Comparison of ENCODE assay signal across 11 cellular contexts in the genomic region with DNA sequence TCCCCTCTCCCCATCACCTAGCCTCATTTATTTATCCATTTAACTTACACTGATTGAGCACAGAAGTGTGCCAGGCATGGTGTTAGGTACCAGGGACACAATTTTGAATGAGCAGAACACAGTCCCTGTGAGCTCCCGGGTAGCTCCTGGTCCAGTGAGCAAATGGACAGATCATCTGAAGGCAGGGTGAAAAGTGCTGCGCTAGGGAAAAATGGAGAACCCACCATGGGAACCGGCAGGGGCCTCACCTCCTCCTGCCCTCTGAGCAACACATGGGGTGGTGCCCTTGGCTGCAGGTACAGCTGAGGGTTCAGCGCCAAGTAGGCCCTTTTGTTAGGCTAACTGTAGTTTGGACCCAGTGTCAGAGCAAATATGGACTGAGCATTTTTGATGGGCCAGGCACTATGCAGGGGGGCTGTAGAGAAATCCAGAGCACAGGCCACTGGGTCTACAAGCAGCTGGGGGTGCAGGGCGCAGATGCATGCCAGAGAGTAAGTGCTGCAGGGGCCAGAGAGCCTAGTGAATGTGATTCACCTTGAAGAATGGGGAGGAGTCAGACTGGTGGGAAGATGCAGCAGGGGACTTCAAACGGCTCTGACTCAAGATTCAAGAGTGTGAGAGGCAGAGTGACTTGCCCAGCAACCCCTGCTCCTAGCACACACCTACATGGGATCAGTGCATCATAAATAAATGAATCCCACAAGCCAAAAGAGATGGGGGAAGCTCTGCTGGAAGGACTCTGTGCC. TPM values are rescaled to one million over a fixed set of nuclear protein-coding genes. Genes with fewer than 3 reads are reported as not detected.
A peak's percentile ranks its signal among the peaks of the same experiment; 100 is the strongest.
DNase-seq lines count a peak whose midpoint lies in the region; ATAC-seq, FAIRE-seq and TF ChIP-seq lines count a peak whose summit lies in the region.
"Had no signal": no experiment of that assay in that cellular context is flagged by ENCODE, and none has a peak within 500 bp of the region (broad histone marks: within the 10 kb centered on the region; RNA-seq: fewer than 3 reads in every experiment).

No MANE protein-coding gene starts in this region.

- TF ChIP-seq RAD21 in HepG2 (CRISPR knock-in tag; IDR thresholded peaks at IDR 0.05): no peak

- no peaks in the 10 kb centered on the region for H3K36me3 ChIP-seq in right atrium auricular region
- no peaks in the 10 kb centered on the region for H3K36me3 ChIP-seq in HepG2 (replicated peaks in 1 of 2; ENCODE audit: control insufficient read depth in 1 of 2, insufficient read depth in 2 of 2, low read length in 2 of 2)
- no peaks in the 10 kb centered on the region for H3K36me3 ChIP-seq in vagina
- H3K36me3 ChIP-seq: gastrocnemius medialis had no signal

- DNase-seq in cardiac septum (ENCODE audit: low spot score) (peak; percentile 62), right atrium auricular region (ENCODE audit: low spot score) (no peak), astrocyte of the cerebellum (ENCODE audit: low read depth) (peak; percentile 55), HepG2 (ENCODE audit: low spot score) (no peak), vagina (ENCODE audit: extremely low spot score in 2 of 2) (no peak), erythroblast (lab: John Stamatoyannopoulos, UW) (no peak), HuH-7 (ENCODE audit: low spot score) (no peak)
- DNase-seq: NCI-H1092 treated with DMSO at 0.1 percent for 48 hours had no signal

- H3K4me3 ChIP-seq in right atrium auricular region (no peak overlapping the region), astrocyte of the cerebellum (ENCODE audit: low read depth, low read length) (no peak overlapping the region), HepG2 (replicated peaks in 1 of 3; ENCODE audit: insufficient read depth in 1 of 3, low read depth in 2 of 3, low read length in 3 of 3) (no peak overlapping the region), vagina (no peak overlapping the region)
- H3K4me3 ChIP-seq: gastrocnemius medialis had no signal

- no peak for FAIRE-seq in HepG2 (lab: Jason Lieb, UNC)

- H3K4me2 ChIP-seq in HepG2 (ENCODE audit: low read depth, low read length): no peak overlapping the region

- POLR2A ChIA-PET in HepG2 (lab: Yijun Ruan, JAX): no interaction called here

- H3K4me1 ChIP-seq in right atrium auricular region (peaks cover 0 to 47% of the 10 kb centered on the region in 2 donors), HepG2 (ENCODE audit: insufficient read depth, low read length) (peaks cover 29% of the 10 kb centered on the region), vagina (peaks cover 58% of the 10 kb centered on the region)

- H3K9me3 ChIP-seq in right atrium auricular region (no peaks in the 10 kb centered on the region), HepG2 (ENCODE audit: low read length) (no peaks in the 10 kb centered on the region), vagina (no peaks in the 10 kb centered on the region)
- H3K9me3 ChIP-seq: gastrocnemius medialis had no signal

- 31% methylated on average over 4 of the region's 6 CpGs for WGBS in HepG2 (ENCODE audit: low lambda C conversion rate)

- TF ChIP-seq CTCF in right atrium auricular region (IDR thresholded peaks at IDR 0.05): no peak
- TF ChIP-seq CTCF in astrocyte of the cerebellum (IDR thresholded peaks at IDR 0.05; ENCODE audit: low read depth, low read length, missing control alignments): no peak
- TF ChIP-seq CTCF in HepG2 (CRISPR knock-in tag; IDR thresholded peaks at IDR 0.05): no peak
- no peak for TF ChIP-seq CTCF in vagina (IDR thresholded peaks at IDR 0.05)

- no peaks in the 10 kb centered on the region for H3K79me2 ChIP-seq in HepG2 (ENCODE audit: insufficient read depth, low read length)

- H4K20me1 ChIP-seq in HepG2 (ENCODE audit: insufficient read depth, low read length): no peaks in the 10 kb centered on the region

- ATAC-seq in HepG2: peak; percentile 26; the same call in 2 of the 3 replicates
- no peak for ATAC-seq in GM18909 (IDR thresholded peaks at IDR 0.05; ENCODE audit: poor library complexity, unreplicated experiment)
- ATAC-seq: natural killer cell treated with Interleukin-12 subunit alpha and Interleukin-12 subunit beta and Interleukin-15 and Interleukin-18, amount 100 ng/mL, for 72 hours had no signal

- intact Hi-C loops in cardiac septum (cut with DNase I) (no loop called here), HepG2 (cut with micrococcal nuclease; ENCODE audit: unreplicated experiment) (no loop called here), vagina (cut with DNase I) (no loop called here)

- TF ChIP-seq EP300 in HepG2 (IDR thresholded peaks at IDR 0.05; ENCODE audit: low read depth in 2 of 2, low read length in 2 of 2): no peak
- no peak for TF ChIP-seq EP300 in HepG2 (CRISPR knock-in tag; IDR thresholded peaks at IDR 0.05; ENCODE audit: borderline replicate concordance)

- H2AFZ ChIP-seq in HepG2 (ENCODE audit: low read length): no peak overlapping the region

- in situ Hi-C loops in astrocyte of the cerebellum (cut with HindIII; ENCODE audit: low sequenced_read_pairs): no loop called here
- in situ Hi-C loops in HepG2 (cut with HindIII; ENCODE audit: extremely low pct_ligation_motif_present, low pct_unique_long_range_greater_than_20kb): no loop called here

- TF ChIP-seq POLR2A in HepG2 (IDR thresholded peaks at IDR 0.05; ENCODE audit: insufficient read depth in 1 of 2, low read depth in 2 of 2, low read length in 2 of 2) (no peak), vagina (IDR thresholded peaks at IDR 0.05) (no peak), erythroblast (IDR thresholded peaks at IDR 0.05; ENCODE audit: low read length) (no peak)

- BruUV-seq in HepG2 (replicated peaks; lab: Mats Ljungman, UMichigan): no TSS peak

- no peak overlapping the region for H3K9ac ChIP-seq in HepG2 (ENCODE audit: insufficient read depth, low read depth, low read length)

- CTCF ChIA-PET in HepG2 (lab: Yijun Ruan, JAX; ENCODE audit: low intra/inter-chr PET ratio, low total read pairs): no interaction called here

- H3K27ac ChIP-seq in right atrium auricular region: peak overlapping the region in 1 of 2 donors; percentile 43
- H3K27ac ChIP-seq in HepG2 (ENCODE audit: extremely low read length, insufficient read depth, low read length): no peak overlapping the region
- peak overlapping the region; percentile 47 for H3K27ac ChIP-seq in vagina

- H3K27me3 ChIP-seq in right atrium auricular region: no peaks in the 10 kb centered on the region
- H3K27me3 ChIP-seq in HepG2 (ENCODE audit: control insufficient read depth in 1 of 2, insufficient read depth in 2 of 2, low read length in 2 of 2): peaks cover 1 to 7% of the 10 kb centered on the region in 2 experiments; a peak in 2 of 5 replicates
- H3K27me3 ChIP-seq in vagina: no peaks in the 10 kb centered on the region
- H3K27me3 ChIP-seq: gastrocnemius medialis had no signal

TF ChIP-seq in HepG2, 621 proteins besides CTCF, POLR2A, EP300 and RAD21 (continues in another document):
- peak; percentile 56 to 69 for TF ChIP-seq MAFK (conservative IDR thresholded peaks at IDR 0.05 in 1 of 2, IDR thresholded peaks at IDR 0.05 in 1 of 2; ENCODE audit: low read length in 2 of 2)
- TF ChIP-seq GABPA (IDR thresholded peaks at IDR 0.05; ENCODE audit: low read depth, low read length): no peak
- TF ChIP-seq GABPA (CRISPR knock-in tag; IDR thresholded peaks at IDR 0.05; ENCODE audit: low read depth): no peak
- TF ChIP-seq MAFF (IDR thresholded peaks at IDR 0.05; ENCODE audit: low read depth, low read length): peak; percentile 44; the same call in 1 of the 2 replicates
- no peak for TF ChIP-seq ASH2L (IDR thresholded peaks at IDR 0.05; ENCODE audit: insufficient read length, low read depth, low read length)
- TF ChIP-seq TEAD2 (CRISPR knock-in tag; IDR thresholded peaks at IDR 0.05): no peak
- TF ChIP-seq ZSCAN9 (CRISPR knock-in tag; IDR thresholded peaks at IDR 0.05; ENCODE audit: borderline replicate concordance): no peak
- TF ChIP-seq, protein P1, sequence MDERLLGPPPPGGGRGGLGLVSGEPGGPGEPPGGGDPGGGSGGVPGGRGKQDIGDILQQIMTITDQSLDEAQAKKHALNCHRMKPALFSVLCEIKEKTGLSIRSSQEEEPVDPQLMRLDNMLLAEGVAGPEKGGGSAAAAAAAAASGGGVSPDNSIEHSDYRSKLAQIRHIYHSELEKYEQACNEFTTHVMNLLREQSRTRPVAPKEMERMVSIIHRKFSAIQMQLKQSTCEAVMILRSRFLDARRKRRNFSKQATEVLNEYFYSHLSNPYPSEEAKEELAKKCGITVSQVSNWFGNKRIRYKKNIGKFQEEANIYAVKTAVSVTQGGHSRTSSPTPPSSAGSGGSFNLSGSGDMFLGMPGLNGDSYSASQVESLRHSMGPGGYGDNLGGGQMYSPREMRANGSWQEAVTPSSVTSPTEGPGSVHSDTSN (CRISPR knock-in tag; IDR thresholded peaks at IDR 0.05): no peak
- TF ChIP-seq SOX13 (IDR thresholded peaks at IDR 0.05): no peak
- TF ChIP-seq SOX13 (CRISPR knock-in tag; conservative IDR thresholded peaks at IDR 0.05 in 1 of 2, IDR thresholded peaks at IDR 0.05 in 1 of 2): no peak
- TF ChIP-seq ZNF34 (CRISPR knock-in tag; IDR thresholded peaks at IDR 0.05; ENCODE audit: borderline replicate concordance): no peak

RNA-seq across cellular contexts. Expression of gene LTBP2, which starts 28.2 kb away (rescaled TPM):
- total RNA-seq in cardiac septum (93.7 TPM), right atrium auricular region (100 to 1,000 TPM in 1 of 2 donors, 10 to 100 TPM in 1; 32.1 to 102 TPM), HepG2 (2016; rRNA removed; fragmentation: Illumina TruSeq; extraction: Trizol) (0.18 and 0.20 TPM in 2 replicates), vagina (52.5 TPM)
- 0.09 TPM in 1 of 2 replicates, not detected in the other for total RNA-seq in HepG2 (2016; cell fraction: cytosol; rRNA removed; fragmentation: Illumina TruSeq; extraction: Trizol; ENCODE audit: low read depth)
- 0.10 and 0.41 TPM in 2 replicates for total RNA-seq in HepG2 (2016; cell fraction: insoluble cytoplasmic fraction; rRNA removed; fragmentation: Illumina TruSeq; extraction: Trizol)
- 0.06 TPM in 1 of 2 replicates, not detected in the other for total RNA-seq in HepG2 (2016; cell fraction: membrane; rRNA removed; fragmentation: Illumina TruSeq; extraction: Trizol)
- 0.28 and 0.84 TPM in 2 replicates for total RNA-seq in HepG2 (2016; cell fraction: nucleus; rRNA removed; fragmentation: Illumina TruSeq; extraction: Trizol)
- 0.41 and 0.46 TPM in 2 replicates for polyA plus RNA-seq in HepG2 (2011; rRNA removed)
- 0.32 and 0.35 TPM in 2 replicates for polyA plus RNA-seq in HepG2 (2011; cell fraction: cytosol; rRNA removed)
- 1.4 and 1.5 TPM in 2 replicates for polyA plus RNA-seq in HepG2 (2011; cell fraction: nucleus; rRNA removed)
- polyA plus RNA-seq in HepG2 (2012): 0.27 and 0.68 TPM in 2 replicates
- 0.06 TPM in 1 of 2 replicates, not detected in the other for polyA plus RNA-seq in HepG2 (2016; cell fraction: cytosol; fragmentation: Illumina TruSeq; extraction: Trizol; ENCODE audit: low read depth)
- polyA plus RNA-seq in HepG2 (2016; cell fraction: insoluble cytoplasmic fraction; fragmentation: Illumina TruSeq; extraction: Trizol; ENCODE audit: low read depth): 0.12 and 0.17 TPM in 2 replicates
- 0.07 and 0.09 TPM in 2 replicates for polyA plus RNA-seq in HepG2 (2016; cell fraction: membrane; fragmentation: Illumina TruSeq; extraction: Trizol; ENCODE audit: low read depth)
- polyA plus RNA-seq in HepG2 (2016; cell fraction: nucleus; fragmentation: Illumina TruSeq; extraction: Trizol; ENCODE audit: insufficient read depth, low read depth): 0.64 and 0.72 TPM in 2 replicates
- polyA minus RNA-seq in HepG2 (2011; rRNA and poly(A)+ RNA removed; ENCODE audit: low replicate concordance): 0.44 and 1.1 TPM in 2 replicates
- 0.35 and 0.89 TPM in 2 replicates for polyA minus RNA-seq in HepG2 (2011; cell fraction: cytosol; rRNA and poly(A)+ RNA removed)
- polyA minus RNA-seq in HepG2 (2011; cell fraction: nucleus; rRNA and poly(A)+ RNA removed): 0.52 and 0.99 TPM in 2 replicates

Comparison
In these comparisons a context has a peak if more than half of its experiments do, and no peak if none do; other contexts are left out.
1. DNase-seq: peak in cardiac septum (single experiment) and astrocyte of the cerebellum (single experiment); none in right atrium auricular region (single experiment), HepG2 (single experiment), vagina (0 of 2), erythroblast (0 of 2) and HuH-7 (single experiment).
2. RNA of gene LTBP2, which starts 28.2 kb away (total RNA-seq): 32.1 to 102 TPM in right atrium auricular region, 93.7 TPM in cardiac septum (single experiment) and 52.5 TPM in vagina (single experiment); 0.06 to 0.84 TPM in HepG2; every median in the first group is over 10 times any median in the second.